19 cellular contexts compared by ENCODE assay signal in genomic region chr7:84106291-84106690, GRCh38.
DNase-seq lines count a peak whose midpoint lies in the region; ATAC-seq and TF ChIP-seq lines count a peak whose summit lies in the region.
"Had no signal": no experiment of that assay in that cellular context is flagged by ENCODE, and none has a peak within 500 bp of the region (broad histone marks: within the 10 kb centered on the region; RNA-seq: fewer than 3 reads in every experiment).

No MANE protein-coding gene starts in this region.

- H4K12ac ChIP-seq in trophoblast cell (ENCODE audit: low read depth, low read length): no peak overlapping the region

- H2AK5ac ChIP-seq in trophoblast cell (ENCODE audit: low read length): no peak overlapping the region

- H3K14ac ChIP-seq in trophoblast cell (ENCODE audit: low read length): no peak overlapping the region

- CTCF ChIA-PET in WTC11 (lab: Charles Lee): no interaction called here

- intact Hi-C loops in left cardiac atrium (cut with DNase I): no loop called here

- no CpG with 5 or more reads among the region's 3 CpGs for WGBS in trophoblast cell (ENCODE audit: extremely low coverage, insufficient coverage, insufficient read length)

- no peak overlapping the region for H3K9ac ChIP-seq in trophoblast cell (ENCODE audit: low read length)
- H3K9ac ChIP-seq: BLaER1 had no signal

- no peaks in the 10 kb centered on the region for H3K27me3 ChIP-seq in cardiac muscle cell
- no peaks in the 10 kb centered on the region for H3K27me3 ChIP-seq in trophoblast cell (ENCODE audit: insufficient read depth, low read length)
- H3K27me3 ChIP-seq: BLaER1 had no signal

- no peak for ATAC-seq in left cardiac atrium
- ATAC-seq in HG02840 (IDR thresholded peaks at IDR 0.05; ENCODE audit: low FRiP score, unreplicated experiment): no peak
- no peak for ATAC-seq in WTC11
- ATAC-seq: A549, HepG2 had no signal

- H3K79me2 ChIP-seq in trophoblast cell (ENCODE audit: control insufficient read depth, insufficient read depth, low read length, poor library complexity): no peaks in the 10 kb centered on the region

- H2BK12ac ChIP-seq in trophoblast cell (ENCODE audit: low read length): no peak overlapping the region

- H3K4me3 ChIP-seq in cardiac muscle cell: no peak overlapping the region
- H3K4me3 ChIP-seq in trophoblast cell (ENCODE audit: low read depth, low read length): no peak overlapping the region
- H3K4me3 ChIP-seq: A549, BLaER1, HAP-1 had no signal

- H3K4ac ChIP-seq in trophoblast cell (ENCODE audit: low read depth, low read length): no peak overlapping the region

- H3K79me1 ChIP-seq in trophoblast cell (ENCODE audit: low read length): no peaks in the 10 kb centered on the region

- H3K4me1 ChIP-seq in cardiac muscle cell (ENCODE audit: low read depth) (peaks cover 4% of the 10 kb centered on the region), trophoblast cell (ENCODE audit: control insufficient read depth in 1 of 2, insufficient read depth in 2 of 2, low read length in 2 of 2) (peaks cover 2 to 3% of the 10 kb centered on the region in 2 experiments)
- H3K4me1 ChIP-seq: A549, BLaER1 had no signal

- POLR2A ChIA-PET in WTC11 (lab: Charles Lee): no interaction called here

- no peak overlapping the region for H3K4me3 Mint-ChIP-seq in chondrocyte (ENCODE audit: unreplicated experiment)
- no peak overlapping the region for H3K4me3 Mint-ChIP-seq in WTC11
- H3K4me3 Mint-ChIP-seq: CD14-positive monocyte; CD4-positive, alpha-beta memory T cell; IgD-negative memory B cell had no signal

- H2BK120ac ChIP-seq in trophoblast cell (ENCODE audit: insufficient read depth, low read length, poor library complexity): no peak overlapping the region

- H3K36me3 ChIP-seq in cardiac muscle cell: peaks cover 8% of the 10 kb centered on the region
- H3K36me3 ChIP-seq in trophoblast cell (ENCODE audit: control insufficient read depth in 1 of 2, insufficient read depth in 2 of 2, low read length in 2 of 2): no peaks in the 10 kb centered on the region
- H3K36me3 ChIP-seq: BLaER1, HAP-1 had no signal

- DNase-seq in cardiac muscle cell (ENCODE audit: low read depth in 1 of 2, low spot score in 1 of 2): no peak
- DNase-seq in left cardiac atrium: no peak
- DNase-seq in NCI-H69 (lab: John Stamatoyannopoulos, UW): peak; percentile 49
- no peak for DNase-seq in chondrocyte (ENCODE audit: low spot score)
- peak; percentile 19 to 92 for DNase-seq in trophoblast cell
- DNase-seq in stimulated activated CD4-positive, alpha-beta T cell treated with anti-CD3 and anti-CD28 coated beads, Interleukin-15, amount 100 ng/mL, for 24 hours: no peak
- no peak for DNase-seq in WTC11 (ENCODE audit: low spot score)
- DNase-seq: CD4-positive, alpha-beta memory T cell; DMS153; DMS79; GF-D8 had no signal

- no peak for TF ChIP-seq CTCF in cardiac muscle cell (IDR thresholded peaks at IDR 0.05; ENCODE audit: low read depth, low read length)
- no peak for TF ChIP-seq CTCF in chondrocyte (IDR thresholded peaks at IDR 0.05)
- TF ChIP-seq CTCF in WTC11 (IDR thresholded peaks at IDR 0.05): no peak

- H3K9me3 Mint-ChIP-seq in chondrocyte (ENCODE audit: low read depth): no peaks in the 10 kb centered on the region
- no peaks in the 10 kb centered on the region for H3K9me3 Mint-ChIP-seq in WTC11
- H3K9me3 Mint-ChIP-seq: CD14-positive monocyte had no signal

- H3K9me3 ChIP-seq in cardiac muscle cell (ENCODE audit: low read depth) (no peaks in the 10 kb centered on the region), trophoblast cell (ENCODE audit: insufficient read depth, low read depth, low read length) (no peaks in the 10 kb centered on the region)
- H3K9me3 ChIP-seq: A549, BLaER1, HAP-1 had no signal

- no peak overlapping the region for H3K23ac ChIP-seq in trophoblast cell (ENCODE audit: low read length)

- H3K4me2 ChIP-seq in trophoblast cell (ENCODE audit: low read length): no peak overlapping the region
- H3K4me2 ChIP-seq: A549, BLaER1 had no signal

- no peak overlapping the region for H4K8ac ChIP-seq in trophoblast cell (ENCODE audit: low read depth, low read length)

- H3K27ac Mint-ChIP-seq in chondrocyte (ENCODE audit: unreplicated experiment) (peak overlapping the region; percentile 22), WTC11 (no peak overlapping the region)
- H3K27ac Mint-ChIP-seq: CD14-positive monocyte; CD4-positive, alpha-beta memory T cell; IgD-negative memory B cell had no signal

- H3K27ac ChIP-seq in cardiac muscle cell (peak overlapping the region; percentile 29), trophoblast cell (ENCODE audit: low read depth, low read length) (no peak overlapping the region)
- H3K27ac ChIP-seq: 22Rv1, A549, BLaER1 had no signal

- H3K36me3 Mint-ChIP-seq in chondrocyte (ENCODE audit: low read depth) (no peaks in the 10 kb centered on the region), WTC11 (no peaks in the 10 kb centered on the region; the same call in 1 of the 2 replicates)
- H3K36me3 Mint-ChIP-seq: CD14-positive monocyte; CD4-positive, alpha-beta memory T cell; IgD-negative memory B cell had no signal

- H2BK5ac ChIP-seq in trophoblast cell (ENCODE audit: low read depth, low read length, poor library complexity): no peak overlapping the region

- peaks cover 19% of the 10 kb centered on the region for H3K4me1 Mint-ChIP-seq in chondrocyte (ENCODE audit: low read depth)
- H3K4me1 Mint-ChIP-seq in WTC11: peaks cover 67% of the 10 kb centered on the region
- H3K4me1 Mint-ChIP-seq: CD14-positive monocyte; CD4-positive, alpha-beta memory T cell; IgD-negative memory B cell had no signal

- no peak overlapping the region for H3K18ac ChIP-seq in trophoblast cell (ENCODE audit: low read length)

- no peak overlapping the region for H2AFZ ChIP-seq in trophoblast cell (ENCODE audit: insufficient read depth, low read length, poor library complexity)

- no peak overlapping the region for H4K91ac ChIP-seq in trophoblast cell (ENCODE audit: low read depth, low read length)

- H3K27me3 Mint-ChIP-seq in chondrocyte (ENCODE audit: low read depth) (no peaks in the 10 kb centered on the region), WTC11 (ENCODE audit: low read depth) (no peaks in the 10 kb centered on the region)
- H3K27me3 Mint-ChIP-seq: CD4-positive, alpha-beta memory T cell; IgD-negative memory B cell had no signal

TF ChIP-seq in WTC11, 78 proteins besides CTCF, POLR2A, EP300 and RAD21:
- TF ChIP-seq MXD4 (CRISPR knock-in tag; IDR thresholded peaks at IDR 0.05; ENCODE audit: borderline replicate concordance): no peak

Comparison
In these comparisons a context has a peak if more than half of its experiments do, and no peak if none do; other contexts are left out.
1. DNase-seq: peak in NCI-H69 (single experiment) and trophoblast cell (2 of 2); none in cardiac muscle cell (0 of 2), left cardiac atrium (single experiment), chondrocyte (single experiment), stimulated activated CD4-positive, alpha-beta T cell treated with anti-CD3 and anti-CD28 coated beads, Interleukin-15, amount 100 ng/mL, for 24 hours (single experiment) and WTC11 (single experiment).